In genomic region chr4:109184421-109184956, GRCh38 we compare ENCODE assay signal across 15 cellular contexts.
DNase-seq lines count a peak whose midpoint lies in the region; ATAC-seq and TF ChIP-seq lines count a peak whose summit lies in the region.
"Had no signal": no experiment of that assay in that cellular context is flagged by ENCODE, and none has a peak within 500 bp of the region (broad histone marks: within the 10 kb centered on the region; RNA-seq: fewer than 3 reads in every experiment).

No MANE protein-coding gene starts in this region.

- H3K36me3 ChIP-seq in mammary epithelial cell (ENCODE audit: insufficient read depth, low read length): no peaks in the 10 kb centered on the region
- no peaks in the 10 kb centered on the region for H3K36me3 ChIP-seq in gastroesophageal sphincter
- no peaks in the 10 kb centered on the region for H3K36me3 ChIP-seq in upper lobe of right lung
- H3K36me3 ChIP-seq: SJCRH30 had no signal

- no peak for TF ChIP-seq POLR2A in gastroesophageal sphincter (IDR thresholded peaks at IDR 0.05)

- POLR2A ChIA-PET in MCF 10A (lab: Yijun Ruan, JAX): interaction anchor here (0.6 kb wide), 1 partner anchor 765 kb away, joined by 4 read pairs; no protein-coding TSS in a partner anchor

- no peak overlapping the region for H3K4me3 ChIP-seq in mammary epithelial cell (replicated peaks in 1 of 3; ENCODE audit: insufficient read depth in 1 of 3, low read depth in 2 of 3, low read length in 3 of 3)
- H3K4me3 ChIP-seq in gastroesophageal sphincter: no peak overlapping the region
- no peak overlapping the region for H3K4me3 ChIP-seq in upper lobe of right lung
- H3K4me3 ChIP-seq: SJCRH30 had no signal

- no peak overlapping the region for H3K4me2 ChIP-seq in mammary epithelial cell (ENCODE audit: insufficient read depth, low read depth, low read length)

- peak; percentile 88 for ATAC-seq in gastroesophageal sphincter
- peak; percentile 61 for ATAC-seq in upper lobe of right lung
- ATAC-seq in stimulated activated memory B cell treated with anti-CD40 and anti-IgM and Interleukin-4, amounts not matched to agents 10 μg/mL and 1 μg/mL and 100 μg/mL, for 72 hours: no peak
- ATAC-seq in activated CD4-positive, CD25-positive, alpha-beta regulatory T cell treated with anti-CD3 and anti-CD28 coated beads, Interleukin-2, amount 50 U/mL, for 24 hours: no peak
- ATAC-seq: CD8-positive, alpha-beta T cell had no signal

- in situ Hi-C loops in mammary epithelial cell (cut with MboI; ENCODE audit: low sequenced_read_pairs in 2 of 2): no loop called here

- H3K27ac Mint-ChIP-seq in MCF 10A (ENCODE audit: low read depth, unreplicated experiment) (peak overlapping the region; percentile 11), mesothelial cell of epicardium (peak overlapping the region; percentile 87)
- no peak overlapping the region for H3K27ac Mint-ChIP-seq in stimulated activated memory B cell treated with anti-CD40 and anti-IgM and Interleukin-4, amounts not matched to agents 10 μg/mL and 1 μg/mL and 100 μg/mL, for 72 hours
- H3K27ac Mint-ChIP-seq: CD8-positive, alpha-beta T cell; type B pancreatic cell had no signal

- no peaks in the 10 kb centered on the region for H3K4me1 ChIP-seq in mammary epithelial cell (ENCODE audit: insufficient read depth, low read length)
- peaks cover 0 to 8% (median 3%) of the 10 kb centered on the region in 3 donors for H3K4me1 ChIP-seq in gastroesophageal sphincter
- H3K4me1 ChIP-seq in upper lobe of right lung: no peaks in the 10 kb centered on the region

- H3K27me3 Mint-ChIP-seq in MCF 10A (ENCODE audit: insufficient read depth, unreplicated experiment) (no peaks in the 10 kb centered on the region), mesothelial cell of epicardium (ENCODE audit: low read depth) (no peaks in the 10 kb centered on the region)
- H3K27me3 Mint-ChIP-seq in stimulated activated memory B cell treated with anti-CD40 and anti-IgM and Interleukin-4, amounts not matched to agents 10 μg/mL and 1 μg/mL and 100 μg/mL, for 72 hours: no peaks in the 10 kb centered on the region

- no peak overlapping the region for H3K9ac ChIP-seq in mammary epithelial cell (ENCODE audit: insufficient read depth, low read length)

- H3K4me3 Mint-ChIP-seq in MCF 10A (ENCODE audit: unreplicated experiment) (no peak overlapping the region), mesothelial cell of epicardium (no peak overlapping the region)
- no peak overlapping the region for H3K4me3 Mint-ChIP-seq in stimulated activated memory B cell treated with anti-CD40 and anti-IgM and Interleukin-4, amounts not matched to agents 10 μg/mL and 1 μg/mL and 100 μg/mL, for 72 hours
- H3K4me3 Mint-ChIP-seq: CD8-positive, alpha-beta T cell; type B pancreatic cell had no signal

- H3K27ac ChIP-seq in mammary epithelial cell (ENCODE audit: insufficient read depth, low read depth, low read length) (no peak overlapping the region), gastroesophageal sphincter (peak overlapping the region in 3 of 4 donors; percentile 61 to 63 (median 62)), upper lobe of right lung (no peak overlapping the region)
- H3K27ac ChIP-seq: 22Rv1, SJCRH30 had no signal

- peaks cover 10% of the 10 kb centered on the region for H3K9me3 Mint-ChIP-seq in MCF 10A (ENCODE audit: unreplicated experiment)
- peaks cover 3% of the 10 kb centered on the region for H3K9me3 Mint-ChIP-seq in mesothelial cell of epicardium
- H3K9me3 Mint-ChIP-seq in stimulated activated memory B cell treated with anti-CD40 and anti-IgM and Interleukin-4, amounts not matched to agents 10 μg/mL and 1 μg/mL and 100 μg/mL, for 72 hours: peaks cover 3% of the 10 kb centered on the region

- CTCF ChIA-PET in MCF 10A (lab: Yijun Ruan, JAX) (interaction anchor here (0.8 kb wide), 1 partner anchor 56 kb away, joined by 4 read pairs; no protein-coding TSS in a partner anchor), mammary epithelial cell (lab: Charles Lee; ENCODE audit: low non-redundant PET) (no interaction called here)

- TF ChIP-seq EP300 in gastroesophageal sphincter (IDR thresholded peaks at IDR 0.05): no peak

- H3K4me1 Mint-ChIP-seq in MCF 10A (ENCODE audit: insufficient read depth, unreplicated experiment) (no peaks in the 10 kb centered on the region), mesothelial cell of epicardium (peaks cover 33% of the 10 kb centered on the region)
- no peaks in the 10 kb centered on the region for H3K4me1 Mint-ChIP-seq in stimulated activated memory B cell treated with anti-CD40 and anti-IgM and Interleukin-4, amounts not matched to agents 10 μg/mL and 1 μg/mL and 100 μg/mL, for 72 hours

- no peak overlapping the region for H2AFZ ChIP-seq in mammary epithelial cell (ENCODE audit: low read depth, low read length)

- WGBS in mammary epithelial cell (ENCODE audit: low coverage, missing lambda C conversion rate): 7% methylated on average over 6 of the region's 6 CpGs
- 16 to 25% methylated on average over 6 of the region's 6 CpGs for WGBS in gastroesophageal sphincter (ENCODE audit: low coverage in 1 of 2), 2 donors

- DNase-seq in MCF 10A (ENCODE audit: unreplicated experiment) (no peak), mammary epithelial cell (no peak), mesothelial cell of epicardium (ENCODE audit: low spot score in 2 of 2, unreplicated experiment in 2 of 2) (no peak), upper lobe of right lung (no peak), amniotic stem cell (lab: John Stamatoyannopoulos, UW) (no peak)
- DNase-seq: activated CD4-positive, alpha-beta T cell treated with anti-CD3 and anti-CD28 coated beads, Interleukin-2, amount 50 U/mL, for 4 hours; CD8-positive, alpha-beta T cell; SJCRH30; stimulated activated CD4-positive, alpha-beta T cell treated with anti-CD3 and anti-CD28 coated beads, Interleukin-1b, Interleukin-23, amount 100 ng/mL, for 48 hours; stimulated activated CD8-positive, alpha-beta memory T cell treated with anti-CD3 and anti-CD28 coated beads, Interleukin-4, amount 100 ng/mL, for 48 hours had no signal

- H3K27me3 ChIP-seq in mammary epithelial cell (ENCODE audit: insufficient read depth, low read length) (no peaks in the 10 kb centered on the region), gastroesophageal sphincter (no peaks in the 10 kb centered on the region), upper lobe of right lung (no peaks in the 10 kb centered on the region)
- H3K27me3 ChIP-seq: SJCRH30 had no signal

- dilution Hi-C loops in mammary epithelial cell (cut with HindIII; ENCODE audit: low sequenced_read_pairs): no loop called here

- H3K79me2 ChIP-seq in mammary epithelial cell (ENCODE audit: insufficient read depth, low read length): no peaks in the 10 kb centered on the region

- no peaks in the 10 kb centered on the region for H3K9me3 ChIP-seq in mammary epithelial cell (replicated peaks; ENCODE audit: insufficient read depth, low read length)
- H3K9me3 ChIP-seq in gastroesophageal sphincter: no peaks in the 10 kb centered on the region
- no peaks in the 10 kb centered on the region for H3K9me3 ChIP-seq in upper lobe of right lung
- H3K9me3 ChIP-seq: SJCRH30 had no signal

- H4K20me1 ChIP-seq in mammary epithelial cell (ENCODE audit: insufficient read depth, low read length): no peaks in the 10 kb centered on the region

- intact Hi-C loops in MCF 10A (cut with micrococcal nuclease) (no loop called here), mammary epithelial cell (cut with micrococcal nuclease) (no loop called here), upper lobe of right lung (cut with DNase I) (no loop called here)

- H3K36me3 Mint-ChIP-seq in MCF 10A (ENCODE audit: insufficient read depth, unreplicated experiment) (no peaks in the 10 kb centered on the region), mesothelial cell of epicardium (peaks cover 5% of the 10 kb centered on the region)
- no peaks in the 10 kb centered on the region for H3K36me3 Mint-ChIP-seq in stimulated activated memory B cell treated with anti-CD40 and anti-IgM and Interleukin-4, amounts not matched to agents 10 μg/mL and 1 μg/mL and 100 μg/mL, for 72 hours
- H3K36me3 Mint-ChIP-seq: CD8-positive, alpha-beta T cell; type B pancreatic cell had no signal

- TF ChIP-seq CTCF in MCF 10A (IDR thresholded peaks at IDR 0.05; ENCODE audit: unreplicated experiment) (no peak), mammary epithelial cell (conservative IDR thresholded peaks at IDR 0.05 in 1 of 2, IDR thresholded peaks at IDR 0.05 in 1 of 2; ENCODE audit: extremely low read depth in 1 of 2, insufficient read depth in 1 of 2, low read depth in 1 of 2, low read length in 2 of 2) (no peak), gastroesophageal sphincter (IDR thresholded peaks at IDR 0.05) (no peak), mesothelial cell of epicardium (IDR thresholded peaks at IDR 0.05; ENCODE audit: unreplicated experiment) (no peak), upper lobe of right lung (IDR thresholded peaks at IDR 0.05) (no peak)

- BruUV-seq in MCF 10A (replicated peaks; lab: Mats Ljungman, UMichigan): no TSS peak
- BruUV-seq in mammary epithelial cell (replicated peaks; lab: Mats Ljungman, UMichigan): no TSS peak

Comparison
In these comparisons a context has a peak if more than half of its experiments do, and no peak if none do; other contexts are left out.
1. H3K27ac ChIP-seq: peak in gastroesophageal sphincter (3 of 4); none in mammary epithelial cell (single experiment) and upper lobe of right lung (single experiment).
2. ATAC-seq: peak in gastroesophageal sphincter (single experiment) and upper lobe of right lung (single experiment); none in stimulated activated memory B cell treated with anti-CD40 and anti-IgM and Interleukin-4, amounts not matched to agents 10 μg/mL and 1 μg/mL and 100 μg/mL, for 72 hours (single experiment) and activated CD4-positive, CD25-positive, alpha-beta regulatory T cell treated with anti-CD3 and anti-CD28 coated beads, Interleukin-2, amount 50 U/mL, for 24 hours (0 of 2).